In the genomic region with DNA sequence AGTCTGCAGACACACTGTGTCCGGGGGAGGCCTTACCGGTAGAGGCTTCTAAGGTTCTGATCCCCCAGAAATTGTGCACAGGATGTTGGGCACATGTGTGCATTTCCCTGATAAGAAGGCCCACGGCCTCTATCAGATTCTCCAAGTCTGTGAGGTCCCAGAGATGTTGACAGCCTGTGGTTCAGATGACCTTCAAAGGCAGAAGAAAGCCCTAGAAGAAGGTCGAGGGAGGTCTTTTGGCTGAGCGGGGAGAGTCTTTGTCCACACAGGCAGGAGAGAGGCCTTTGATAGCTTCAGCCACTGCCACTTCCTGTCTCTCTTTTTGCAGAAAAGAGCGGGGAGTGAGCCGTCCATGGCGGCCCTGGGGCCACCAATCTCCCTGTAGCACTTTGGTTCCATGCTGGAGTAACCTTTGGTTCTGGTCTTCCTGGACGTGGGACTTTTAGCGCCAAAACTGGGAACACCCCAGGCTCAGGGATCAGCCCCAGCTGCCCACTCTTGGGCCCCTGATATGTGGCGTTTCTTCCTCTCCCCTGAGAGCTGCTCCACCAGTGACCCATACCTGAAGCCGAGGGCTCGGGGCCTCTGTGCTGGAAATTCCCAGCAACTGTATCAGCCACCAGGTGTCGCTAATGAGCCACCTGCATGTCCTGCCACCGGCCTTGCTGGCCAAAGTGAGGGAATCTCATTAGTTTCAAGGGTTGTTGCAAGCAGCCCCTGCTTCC, we compare ENCODE assay signal across 8 cellular contexts. TPM values are rescaled to one million over a fixed set of nuclear protein-coding genes. Genes with fewer than 3 reads are reported as not detected.
DNase-seq lines count a peak whose midpoint lies in the region; ATAC-seq, FAIRE-seq and TF ChIP-seq lines count a peak whose summit lies in the region.

No MANE protein-coding gene starts in this region.

- ATAC-seq in GM19455 (IDR thresholded peaks at IDR 0.05; ENCODE audit: unreplicated experiment) = no peak

- DNase-seq in A172 (ENCODE audit: low spot score) (peak; percentile 56), GM13977 (ENCODE audit: low spot score) (peak; percentile 90), NCI-H2227 treated with DMSO at 0.1 percent for 48 hours (lab: John Stamatoyannopoulos, UW) (peak; percentile 11), caudate nucleus (lab: John Stamatoyannopoulos, UW) (peak in 52 of 61 donors; percentile 2 to 65 (median 30)), kidney (peak; percentile 83)
- peak; percentile 31 for DNase-seq in activated CD4-positive, CD25-positive, alpha-beta regulatory T cell treated with anti-CD3 and anti-CD28 coated beads, Interleukin-2, amount 50 U/mL, for 16 hours (ENCODE audit: low read depth, low spot score)
- DNase-seq in stimulated activated CD4-positive, alpha-beta T cell treated with anti-CD3 and anti-CD28 coated beads, Interleukin-1b, Interleukin-23, amount 100 ng/mL, for 48 hours = peak; percentile 63

- H3K9me3 ChIP-seq in kidney (ENCODE audit: control insufficient read depth in 1 of 2, low read length in 2 of 2) = no peaks in the 10 kb centered on the region

- TF ChIP-seq CTCF in GM13977 (IDR thresholded peaks at IDR 0.05; ENCODE audit: extremely low read depth, insufficient read depth, missing control alignments) (peak; percentile 97), kidney (IDR thresholded peaks at IDR 0.05; ENCODE audit: borderline replicate concordance, extremely low read depth, insufficient read depth) (peak; percentile 96)

- H3K27ac ChIP-seq in caudate nucleus (ENCODE audit: low read depth, low read length) (no peak overlapping the region), kidney (ENCODE audit: low read depth in 2 of 2, low read length in 2 of 2) (no peak overlapping the region)

- H3K36me3 ChIP-seq in kidney (ENCODE audit: control insufficient read depth in 1 of 2, insufficient read depth in 2 of 2, low read length in 2 of 2) = peaks cover 0 to 14% of the 10 kb centered on the region in 2 donors

- peaks cover 7 to 9% of the 10 kb centered on the region in 2 donors for H3K4me1 ChIP-seq in kidney (ENCODE audit: control insufficient read depth in 1 of 2, insufficient read depth in 1 of 2, low read depth in 1 of 2, low read length in 2 of 2)

- no peak overlapping the region for H3K4me3 ChIP-seq in kidney (ENCODE audit: low read length in 2 of 2)

- H3K9ac ChIP-seq in kidney (ENCODE audit: low read length in 2 of 2) = peak overlapping the region in 1 of 2 donors; percentile 8

- FAIRE-seq in kidney (lab: Jason Lieb, UNC) = no peak

- intact Hi-C loops in kidney (cut with DNase I) = no loop called here

- in situ Hi-C loops in GM13977 (cut with MboI; ENCODE audit: low pct_unique_long_range_greater_than_20kb, low sequenced_read_pairs, unreplicated experiment) = loop anchor here (10.0 kb wide), 2 partner anchors 52 to 368 kb away; no protein-coding TSS in a partner anchor

RNA-seq across cellular contexts. Expression of a gene that starts 28.1 kb away (rescaled TPM):
- 0.91 and 1.4 TPM in 2 replicates for total RNA-seq in A172 (2014; rRNA removed; shearing (Covaris generic))
- 50.8 TPM for total RNA-seq in kidney
- polyA plus RNA-seq in kidney (ENCODE audit: insufficient read depth, low read depth, low replicate concordance) = 16.4 TPM

Comparison
In these comparisons a context has a peak if more than half of its experiments do, and no peak if none do; other contexts are left out.
1. DNase-seq: peak in every context shown above with its lines; median percentile 90 in GM13977; 83 in kidney; 63 in stimulated activated CD4-positive, alpha-beta T cell treated with anti-CD3 and anti-CD28 coated beads, Interleukin-1b, Interleukin-23, amount 100 ng/mL, for 48 hours; 56 in A172; 31 in activated CD4-positive, CD25-positive, alpha-beta regulatory T cell treated with anti-CD3 and anti-CD28 coated beads, Interleukin-2, amount 50 U/mL, for 16 hours; 30 in caudate nucleus; 11 in NCI-H2227 treated with DMSO at 0.1 percent for 48 hours.
2. RNA of a gene that starts 28.1 kb away (total RNA-seq): 50.8 TPM in kidney (single experiment); 0.91 to 1.4 TPM in A172; every median in the first group is over 10 times any median in the second.